ENCODE assay signal across 34 cellular contexts in the genomic region with DNA sequence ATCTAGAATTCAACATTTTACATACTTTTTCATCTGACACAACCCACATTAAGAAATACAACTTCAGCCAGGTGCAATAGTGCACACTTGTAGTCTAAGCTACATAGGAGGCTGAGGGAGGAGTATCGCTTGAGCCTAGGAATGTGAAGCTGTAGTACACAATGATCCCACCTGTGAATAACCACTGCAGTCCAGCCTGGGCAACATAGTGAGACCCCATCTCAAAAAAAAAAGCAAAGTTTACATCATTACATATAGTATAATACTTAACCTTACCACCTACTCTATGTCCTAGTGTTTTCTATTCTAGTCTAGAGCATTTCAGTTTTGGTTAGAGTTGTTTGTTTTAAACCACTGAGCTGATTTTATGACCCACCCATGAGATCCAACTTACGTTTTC.
"Had no signal": no experiment of that assay in that cellular context is flagged by ENCODE, and none has a peak within 500 bp of the region (broad histone marks: within the 10 kb centered on the region; RNA-seq: fewer than 3 reads in every experiment).

No MANE protein-coding gene starts in this region.

- FAIRE-seq: astrocyte had no signal

- H3K27me3 Mint-ChIP-seq: activated B cell treated with CpG ODN at 0.5 μM for 24 hours; activated CD4-positive, alpha-beta memory T cell treated with anti-CD3 and anti-CD28 coated beads for 36 hours; activated CD4-positive, alpha-beta T cell treated with anti-CD3 and anti-CD28 coated beads, Interleukin-2, amount 10 ng/mL, durations not matched to agents 24 days and 14 days; activated CD8-positive, alpha-beta T cell treated with anti-CD3 and anti-CD28 coated beads for 36 hours; activated naive CD8-positive, alpha-beta T cell treated with anti-CD3 and anti-CD28 coated beads for 36 hours; activated T-helper 17 cell treated with anti-CD3 and anti-CD28 coated beads, Interleukin-2, amount 50 U/mL, for 72 hours had no signal

- H3K36me3 ChIP-seq: brain microvascular endothelial cell had no signal

- H3K9me3 Mint-ChIP-seq: activated B cell treated with CpG ODN at 0.5 μM for 24 hours; activated CD4-positive, alpha-beta memory T cell treated with anti-CD3 and anti-CD28 coated beads for 36 hours; activated CD4-positive, alpha-beta T cell treated with anti-CD3 and anti-CD28 coated beads, Interleukin-2, amount 10 ng/mL, durations not matched to agents 24 days and 14 days; activated CD8-positive, alpha-beta T cell treated with anti-CD3 and anti-CD28 coated beads for 36 hours; activated naive CD4-positive, alpha-beta T cell treated with anti-CD3 and anti-CD28 coated beads for 36 hours; activated naive CD4-positive, alpha-beta T cell treated with anti-CD3 and anti-CD28 coated beads, Interleukin-2, amount 50 U/mL, for 72 hours; activated naive CD8-positive, alpha-beta T cell treated with anti-CD3 and anti-CD28 coated beads for 36 hours; activated T-cell treated with anti-CD3 and anti-CD28 coated beads, Interleukin-2, amount 50 U/mL, for 4 hours; activated T-cell treated with anti-CD3 and anti-CD28 coated beads, Interleukin-2, amount 50 U/mL, for 72 hours; activated T-helper 1 cell treated with anti-CD3 and anti-CD28 coated beads, Interleukin-12 subunit alpha, Interleukin-12 subunit beta, Interleukin-2, Interleukin-4 antibody, amounts not matched to agents 30 ng/mL and 10 ng/mL and 1 ng/mL, durations not matched to agents 14 hours and 24 hours and 36 hours; activated T-helper 17 cell treated with anti-CD3 and anti-CD28 coated beads, Interleukin-2, amount 50 U/mL, for 72 hours; T-helper 1 cell treated with Interleukin-12 subunit alpha and Interleukin-12 subunit beta and Interleukin-4 antibody, amounts not matched to agents 30 μg/mL and 1 μg/mL, for 36 hours; T-helper 2 cell treated with Interferon-gamma antibody and Interleukin-4, amounts not matched to agents 5 μg/mL and 100 μg/mL, for 36 hours had no signal

- DNase-seq: activated B cell treated with CpG ODN at 0.5 μM for 24 hours; activated CD4-positive, alpha-beta memory T cell treated with anti-CD3 and anti-CD28 coated beads for 36 hours; activated CD4-positive, alpha-beta T cell treated with anti-CD3 and anti-CD28 coated beads for 4 hours; activated CD4-positive, alpha-beta T cell treated with anti-CD3 and anti-CD28 coated beads, Interleukin-2, amount 10 ng/mL, durations not matched to agents 24 days and 14 days; activated CD4-positive, alpha-beta T cell treated with anti-CD3 and anti-CD28 coated beads, Interleukin-2, amount 50 U/mL, for 1 hour; activated CD4-positive, alpha-beta T cell treated with anti-CD3 and anti-CD28 coated beads, Interleukin-2, amount 50 U/mL, for 4 hours; activated CD4-positive, CD25-positive, alpha-beta regulatory T cell treated with anti-CD3 and anti-CD28 coated beads, Interleukin-2, amount 50 U/mL, for 72 hours; activated CD8-positive, alpha-beta memory T cell treated with anti-CD3 and anti-CD28 coated beads, Interleukin-2, amount 50 U/mL, for 4 hours; activated CD8-positive, alpha-beta T cell treated with anti-CD3 and anti-CD28 coated beads for 36 hours; activated effector memory CD4-positive, alpha-beta T cell treated with anti-CD3 and anti-CD28 coated beads, Interleukin-2, amount 50 U/mL, for 16 hours; activated gamma-delta T cell treated with Interleukin-2 at 50 U/mL for 16 hours; activated naive CD4-positive, alpha-beta T cell; activated naive CD4-positive, alpha-beta T cell treated with anti-CD3 and anti-CD28 coated beads for 36 hours; activated naive CD4-positive, alpha-beta T cell treated with anti-CD3 and anti-CD28 coated beads, Interleukin-2, amount 50 U/mL, for 16 hours; activated naive CD8-positive, alpha-beta T cell treated with anti-CD3 and anti-CD28 coated beads for 36 hours; activated T-cell treated with anti-CD3 and anti-CD28 coated beads for 4 hours; activated T-cell treated with anti-CD3 and anti-CD28 coated beads, Interleukin-2, amount 50 U/mL, for 1 hour; activated T-cell treated with anti-CD3 and anti-CD28 coated beads, Interleukin-2, amount 50 U/mL, for 4 hours; activated T-cell treated with anti-CD3 and anti-CD28 coated beads, Interleukin-2, amount 50 U/mL, for 72 hours; adrenal gland; amniotic stem cell; aorta; body of pancreas; brain microvascular endothelial cell; central memory CD4-positive, alpha-beta T cell; T-helper 2 cell; T-helper 9 cell had no signal

- H3K36me3 Mint-ChIP-seq: activated CD4-positive, alpha-beta memory T cell treated with anti-CD3 and anti-CD28 coated beads for 36 hours; activated naive CD4-positive, alpha-beta T cell treated with anti-CD3 and anti-CD28 coated beads, Interleukin-2, amount 50 U/mL, for 72 hours; activated naive CD8-positive, alpha-beta T cell treated with anti-CD3 and anti-CD28 coated beads for 36 hours had no signal

- H3K4me1 ChIP-seq: adrenal gland, breast epithelium had no signal

- H3K27ac Mint-ChIP-seq: activated B cell treated with CpG ODN at 0.5 μM for 24 hours; activated CD4-positive, alpha-beta memory T cell treated with anti-CD3 and anti-CD28 coated beads for 36 hours; activated CD4-positive, alpha-beta T cell treated with anti-CD3 and anti-CD28 coated beads, Interleukin-2, amount 10 ng/mL, durations not matched to agents 24 days and 14 days; activated CD8-positive, alpha-beta T cell treated with anti-CD3 and anti-CD28 coated beads for 36 hours; activated naive CD4-positive, alpha-beta T cell treated with anti-CD3 and anti-CD28 coated beads for 36 hours; activated naive CD4-positive, alpha-beta T cell treated with anti-CD3 and anti-CD28 coated beads, Interleukin-2, amount 50 U/mL, for 72 hours; activated naive CD8-positive, alpha-beta T cell treated with anti-CD3 and anti-CD28 coated beads for 36 hours; activated T-cell treated with anti-CD3 and anti-CD28 coated beads, Interleukin-2, amount 50 U/mL, for 72 hours; activated T-helper 1 cell treated with anti-CD3 and anti-CD28 coated beads, Interleukin-12 subunit alpha, Interleukin-12 subunit beta, Interleukin-2, Interleukin-4 antibody, amounts not matched to agents 30 ng/mL and 10 ng/mL and 1 ng/mL, durations not matched to agents 14 hours and 24 hours and 36 hours; activated T-helper 17 cell treated with anti-CD3 and anti-CD28 coated beads, Interleukin-2, amount 50 U/mL, for 72 hours; T-helper 1 cell treated with Interleukin-12 subunit alpha and Interleukin-12 subunit beta and Interleukin-4 antibody, amounts not matched to agents 30 μg/mL and 1 μg/mL, for 36 hours; T-helper 2 cell treated with Interferon-gamma antibody and Interleukin-4, amounts not matched to agents 5 μg/mL and 100 μg/mL, for 36 hours had no signal

- H3K27ac ChIP-seq: adrenal gland, body of pancreas, brain microvascular endothelial cell, breast epithelium had no signal

- ATAC-seq: activated CD8-positive, alpha-beta T cell treated with anti-CD3 and anti-CD28 coated beads for 36 hours; activated naive CD4-positive, alpha-beta T cell treated with anti-CD3 and anti-CD28 coated beads, Interleukin-2, amount 50 U/mL, for 72 hours; activated T-cell treated with anti-CD3 and anti-CD28 coated beads, Interleukin-2, amount 50 U/mL, for 4 hours; activated T-cell treated with anti-CD3 and anti-CD28 coated beads, Interleukin-2, amount 50 U/mL, for 72 hours; activated T-helper 17 cell treated with anti-CD3 and anti-CD28 coated beads, Interleukin-2, amount 50 U/mL, for 72 hours; body of pancreas had no signal

- H3K9me3 ChIP-seq: adrenal gland, body of pancreas, breast epithelium had no signal

- H3K27me3 ChIP-seq: adrenal gland, body of pancreas, brain microvascular endothelial cell, breast epithelium had no signal

- H3K4me3 ChIP-seq: adrenal gland, body of pancreas, breast epithelium had no signal

- H3K4me3 Mint-ChIP-seq: activated B cell treated with CpG ODN at 0.5 μM for 24 hours; activated CD4-positive, alpha-beta memory T cell treated with anti-CD3 and anti-CD28 coated beads for 36 hours; activated CD4-positive, alpha-beta T cell treated with anti-CD3 and anti-CD28 coated beads, Interleukin-2, amount 10 ng/mL, durations not matched to agents 24 days and 14 days; activated CD8-positive, alpha-beta T cell treated with anti-CD3 and anti-CD28 coated beads for 36 hours; activated naive CD4-positive, alpha-beta T cell treated with anti-CD3 and anti-CD28 coated beads for 36 hours; activated naive CD8-positive, alpha-beta T cell treated with anti-CD3 and anti-CD28 coated beads for 36 hours; activated T-cell treated with anti-CD3 and anti-CD28 coated beads, Interleukin-2, amount 50 U/mL, for 4 hours; activated T-cell treated with anti-CD3 and anti-CD28 coated beads, Interleukin-2, amount 50 U/mL, for 72 hours; activated T-helper 1 cell treated with anti-CD3 and anti-CD28 coated beads, Interleukin-12 subunit alpha, Interleukin-12 subunit beta, Interleukin-2, Interleukin-4 antibody, amounts not matched to agents 30 ng/mL and 10 ng/mL and 1 ng/mL, durations not matched to agents 14 hours and 24 hours and 36 hours; activated T-helper 17 cell treated with anti-CD3 and anti-CD28 coated beads, Interleukin-2, amount 50 U/mL, for 72 hours; T-helper 1 cell treated with Interleukin-12 subunit alpha and Interleukin-12 subunit beta and Interleukin-4 antibody, amounts not matched to agents 30 μg/mL and 1 μg/mL, for 36 hours; T-helper 2 cell treated with Interferon-gamma antibody and Interleukin-4, amounts not matched to agents 5 μg/mL and 100 μg/mL, for 36 hours had no signal

- H3K4me1 Mint-ChIP-seq: activated B cell treated with CpG ODN at 0.5 μM for 24 hours; activated CD4-positive, alpha-beta T cell treated with anti-CD3 and anti-CD28 coated beads, Interleukin-2, amount 10 ng/mL, durations not matched to agents 24 days and 14 days; activated T-helper 17 cell treated with anti-CD3 and anti-CD28 coated beads, Interleukin-2, amount 50 U/mL, for 72 hours had no signal
